In the genomic region with DNA sequence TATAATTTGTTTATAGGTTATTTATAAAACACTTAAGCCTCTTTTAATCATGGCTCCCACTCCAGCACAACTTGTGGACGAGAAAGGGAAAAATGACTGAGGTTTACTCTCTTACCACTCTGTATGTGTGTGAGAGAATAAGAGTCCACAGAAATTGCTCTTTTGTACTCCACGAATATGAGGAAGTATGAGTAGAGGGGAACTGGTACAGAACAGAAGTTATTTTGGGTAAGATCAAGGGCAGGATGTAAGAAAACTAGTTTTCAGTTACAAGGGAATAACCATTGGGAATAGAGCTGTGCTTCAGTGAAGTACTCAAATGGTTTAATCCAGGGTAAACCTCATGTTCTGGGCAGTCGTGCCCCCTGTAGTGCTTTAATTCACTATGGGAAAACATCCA, we compare ENCODE assay signal across 1 cellular context.
TF ChIP-seq lines count a peak whose summit lies in the region.

No MANE protein-coding gene starts in this region.

TF ChIP-seq in K562, 482 proteins besides CTCF, POLR2A, EP300 and RAD21:
- TF ChIP-seq ATF6 (CRISPR knock-in tag; IDR thresholded peaks at IDR 0.05) (no peak), MEF2A (IDR thresholded peaks at IDR 0.05; ENCODE audit: control insufficient read depth, low read depth, low read length) (no peak), MXI1 (IDR thresholded peaks at IDR 0.05; ENCODE audit: low read depth, low read length) (no peak), ZNF764 (CRISPR knock-in tag; IDR thresholded peaks at IDR 0.05; ENCODE audit: low read depth) (no peak)
- TF ChIP-seq, protein P1, sequence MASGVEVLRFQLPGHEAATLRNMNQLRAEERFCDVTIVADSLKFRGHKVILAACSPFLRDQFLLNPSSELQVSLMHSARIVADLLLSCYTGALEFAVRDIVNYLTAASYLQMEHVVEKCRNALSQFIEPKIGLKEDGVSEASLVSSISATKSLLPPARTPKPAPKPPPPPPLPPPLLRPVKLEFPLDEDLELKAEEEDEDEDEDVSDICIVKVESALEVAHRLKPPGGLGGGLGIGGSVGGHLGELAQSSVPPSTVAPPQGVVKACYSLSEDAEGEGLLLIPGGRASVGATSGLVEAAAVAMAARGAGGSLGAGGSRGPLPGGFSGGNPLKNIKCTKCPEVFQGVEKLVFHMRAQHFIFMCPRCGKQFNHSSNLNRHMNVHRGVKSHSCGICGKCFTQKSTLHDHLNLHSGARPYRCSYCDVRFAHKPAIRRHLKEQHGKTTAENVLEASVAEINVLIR (CRISPR knock-in tag; IDR thresholded peaks at IDR 0.05) = no peak
